ENCODE assay signal across 25 cellular contexts in the genomic region with DNA sequence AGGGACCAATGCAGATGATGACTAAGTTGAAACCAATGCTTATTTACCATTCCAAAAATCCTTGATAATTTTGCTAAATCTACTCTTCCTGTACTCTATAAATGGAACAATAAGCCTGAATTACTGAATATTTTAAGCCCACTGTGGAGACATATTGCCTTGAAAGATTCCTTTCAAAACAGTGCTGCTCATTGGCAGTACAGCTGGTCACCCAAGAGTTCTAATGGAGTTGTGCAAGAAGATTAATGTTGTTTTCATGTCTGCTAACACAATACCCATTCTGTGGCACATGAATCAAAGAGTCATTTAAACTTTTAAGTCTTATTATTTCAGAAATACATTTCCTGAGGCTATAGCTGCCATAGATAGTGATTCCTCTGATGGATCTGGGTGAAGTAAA.
"Had no signal": no experiment of that assay in that cellular context is flagged by ENCODE, and none has a peak within 500 bp of the region (broad histone marks: within the 10 kb centered on the region; RNA-seq: fewer than 3 reads in every experiment).

No MANE protein-coding gene starts in this region.

- H3K4me1 ChIP-seq: heart right ventricle, lower lobe of right lung, sigmoid colon, transverse colon had no signal

- H3K4me1 Mint-ChIP-seq: brain; neural progenitor cell; stimulated activated naive B cell treated with anti-CD40 and anti-IgM and Interleukin-4, amounts not matched to agents 10 μg/mL and 1 μg/mL and 100 μg/mL, for 72 hours had no signal

- H3K27ac Mint-ChIP-seq: activated naive CD4-positive, alpha-beta T cell treated with anti-CD3 and anti-CD28 coated beads for 36 hours; brain; naive thymus-derived CD8-positive, alpha-beta T cell; neural progenitor cell; progenitor cell of endocrine pancreas; stimulated activated naive B cell treated with anti-CD40 and anti-IgM and Interleukin-4, amounts not matched to agents 10 μg/mL and 1 μg/mL and 100 μg/mL, for 72 hours; T-helper 2 cell treated with Interferon-gamma antibody and Interleukin-4, amounts not matched to agents 5 μg/mL and 100 μg/mL, for 36 hours had no signal

- H3K36me3 ChIP-seq: heart right ventricle, lower lobe of right lung, neural progenitor cell, sigmoid colon, transverse colon had no signal

- H3K27ac ChIP-seq: heart right ventricle, lower lobe of right lung, neural progenitor cell, sigmoid colon, transverse colon, VCaP had no signal

- H3K9me3 Mint-ChIP-seq: neural progenitor cell had no signal

- H3K4me3 Mint-ChIP-seq: activated naive CD4-positive, alpha-beta T cell treated with anti-CD3 and anti-CD28 coated beads for 36 hours; activated T-cell treated with anti-CD3 and anti-CD28 coated beads, Interleukin-2, amount 50 U/mL, for 24 hours; brain; naive thymus-derived CD8-positive, alpha-beta T cell; neural progenitor cell; stimulated activated naive B cell treated with anti-CD40 and anti-IgM and Interleukin-4, amounts not matched to agents 10 μg/mL and 1 μg/mL and 100 μg/mL, for 72 hours; T-helper 2 cell treated with Interferon-gamma antibody and Interleukin-4, amounts not matched to agents 5 μg/mL and 100 μg/mL, for 36 hours had no signal

- DNase-seq: activated CD4-positive, alpha-beta T cell treated with anti-CD3 and anti-CD28 coated beads, Interleukin-2, amount 50 U/mL, for 1 hour; activated CD8-positive, alpha-beta memory T cell treated with anti-CD3 and anti-CD28 coated beads for 24 hours; activated CD8-positive, alpha-beta memory T cell treated with anti-CD3 and anti-CD28 coated beads, Interleukin-2, amount 50 U/mL, for 4 hours; activated effector memory CD4-positive, alpha-beta T cell treated with Interleukin-2 at 50 U/mL for 16 hours; activated naive CD4-positive, alpha-beta T cell treated with anti-CD3 and anti-CD28 coated beads for 36 hours; activated T-cell treated with anti-CD3 and anti-CD28 coated beads, Interleukin-2, amount 50 U/mL, for 24 hours; anterior cingulate cortex; effector CD4-positive, alpha-beta T cell; heart right ventricle; lower lobe of right lung; mesendoderm; naive thymus-derived CD8-positive, alpha-beta T cell; retina; sigmoid colon; stimulated activated CD4-positive, alpha-beta T cell treated with anti-CD3 and anti-CD28 coated beads, Interleukin-2, amount 100 ng/mL, for 48 hours; stimulated activated CD8-positive, alpha-beta memory T cell treated with anti-CD3 and anti-CD28 coated beads, Interleukin-4, amount 100 ng/mL, for 48 hours; stimulated activated naive B cell treated with anti-CD40 and anti-IgM and Interleukin-4, amounts not matched to agents 10 μg/mL and 1 μg/mL and 100 μg/mL, for 72 hours; transverse colon had no signal

- H3K27me3 Mint-ChIP-seq: activated T-cell treated with anti-CD3 and anti-CD28 coated beads, Interleukin-2, amount 50 U/mL, for 24 hours; brain; naive thymus-derived CD8-positive, alpha-beta T cell; progenitor cell of endocrine pancreas; stimulated activated naive B cell treated with anti-CD40 and anti-IgM and Interleukin-4, amounts not matched to agents 10 μg/mL and 1 μg/mL and 100 μg/mL, for 72 hours had no signal

- H3K4me3 ChIP-seq: heart right ventricle, lower lobe of right lung, neural progenitor cell, sigmoid colon, transverse colon had no signal

- H3K36me3 Mint-ChIP-seq: brain; neural progenitor cell; stimulated activated naive B cell treated with anti-CD40 and anti-IgM and Interleukin-4, amounts not matched to agents 10 μg/mL and 1 μg/mL and 100 μg/mL, for 72 hours had no signal

- FAIRE-seq: endometrium, urothelium cell line had no signal

- H3K9me3 ChIP-seq: heart right ventricle, lower lobe of right lung, sigmoid colon, transverse colon had no signal

- H3K27me3 ChIP-seq: heart right ventricle, neural progenitor cell, sigmoid colon, transverse colon had no signal
